Comparison of ENCODE assay signal across 17 cellular contexts in genomic region chr2:227876536-227876882, GRCh38. TPM values are rescaled to one million over a fixed set of nuclear protein-coding genes. Genes with fewer than 3 reads are reported as not detected.
DNase-seq lines count a peak whose midpoint lies in the region; TF ChIP-seq lines count a peak whose summit lies in the region.
"Had no signal": no experiment of that assay in that cellular context is flagged by ENCODE, and none has a peak within 500 bp of the region (broad histone marks: within the 10 kb centered on the region; RNA-seq: fewer than 3 reads in every experiment).

No MANE protein-coding gene starts in this region.

- H2AFZ ChIP-seq in osteoblast (ENCODE audit: low read length) = no peak overlapping the region

- intact Hi-C loops in Calu3 (cut with micrococcal nuclease; ENCODE audit: unreplicated experiment) = no loop called here

- H3K27ac ChIP-seq in brain microvascular endothelial cell (peak overlapping the region; percentile 89), osteoblast (ENCODE audit: low read depth, low read length) (peak overlapping the region; percentile 61), tibial nerve (peak overlapping the region in 1 of 4 donors; percentile 79)

- H3K27me3 ChIP-seq in brain microvascular endothelial cell (replicated peaks) (no peaks in the 10 kb centered on the region), osteoblast (ENCODE audit: insufficient read depth, low read length) (no peaks in the 10 kb centered on the region), tibial nerve (peaks cover 0 to 8% of the 10 kb centered on the region in 2 donors)

- H3K4me1 ChIP-seq in osteoblast (ENCODE audit: insufficient read depth, low read length) (peaks cover 34% of the 10 kb centered on the region), tibial nerve (peaks cover 0 to 25% (median 7%) of the 10 kb centered on the region in 4 donors)

- peaks cover 3% of the 10 kb centered on the region for H3K9me3 Mint-ChIP-seq in Calu3 (ENCODE audit: low read depth, unreplicated experiment)
- no peaks in the 10 kb centered on the region for H3K9me3 Mint-ChIP-seq in endothelial cell (ENCODE audit: unreplicated experiment)
- H3K9me3 Mint-ChIP-seq: CD8-positive, alpha-beta memory T cell had no signal

- in situ Hi-C loops in brain microvascular endothelial cell (cut with HindIII; ENCODE audit: low pct_ligation_motif_present, low sequenced_read_pairs) = no loop called here

- BruUV-seq in Calu3 (replicated peaks; lab: Mats Ljungman, UMichigan) = no TSS peak

- H3K9me3 ChIP-seq in osteoblast (ENCODE audit: low read depth, low read length) (no peaks in the 10 kb centered on the region), tibial nerve (no peaks in the 10 kb centered on the region)
- H3K9me3 ChIP-seq: HAP-1 had no signal

- no peak for TF ChIP-seq EP300 in tibial nerve (IDR thresholded peaks at IDR 0.05)

- no peaks in the 10 kb centered on the region for H3K27me3 Mint-ChIP-seq in Calu3 (ENCODE audit: unreplicated experiment)
- H3K27me3 Mint-ChIP-seq in endothelial cell (ENCODE audit: unreplicated experiment) = no peaks in the 10 kb centered on the region

- WGBS in tibial nerve, 2 donors = 65 to 71% methylated on average over 3 of the region's 3 CpGs

- H3K27ac Mint-ChIP-seq in Calu3 (ENCODE audit: unreplicated experiment) (peak overlapping the region; percentile 83), endothelial cell (ENCODE audit: unreplicated experiment) (no peak overlapping the region)
- H3K27ac Mint-ChIP-seq: CD8-positive, alpha-beta memory T cell had no signal

- no peak for TF ChIP-seq CTCF in Calu3 (IDR thresholded peaks at IDR 0.05; ENCODE audit: unreplicated experiment)
- no peak for TF ChIP-seq CTCF in brain microvascular endothelial cell (IDR thresholded peaks at IDR 0.05; ENCODE audit: low read depth, low read length, missing control alignments)
- no peak for TF ChIP-seq CTCF in osteoblast (IDR thresholded peaks at IDR 0.05; ENCODE audit: extremely low read depth, low read depth, low read length)
- TF ChIP-seq CTCF in endothelial cell (IDR thresholded peaks at IDR 0.05; ENCODE audit: unreplicated experiment) = no peak
- TF ChIP-seq CTCF in tibial nerve (IDR thresholded peaks at IDR 0.05) = no peak

- H3K4me3 ChIP-seq in brain microvascular endothelial cell (ENCODE audit: low read depth, low read length) (no peak overlapping the region), osteoblast (ENCODE audit: insufficient read depth, low read length) (no peak overlapping the region), tibial nerve (no peak overlapping the region)
- H3K4me3 ChIP-seq: HAP-1 had no signal

- CTCF ChIA-PET in Calu3 (lab: Charles Lee) = interaction anchor here (0.8 to 1.5 kb wide), 6 partner anchors 14 to 115 kb away, joined by 3 to 6 read pairs (median 5); partner anchors contain the start of gene CCL20

- DNase-seq in Calu3 (no peak), HS-27A (ENCODE audit: low read depth) (peak; percentile 66), brain microvascular endothelial cell (peak; percentile 35), osteoblast (ENCODE audit: insufficient read length, low spot score, missing footprints) (no peak), midbrain (lab: John Stamatoyannopoulos, UW) (no peak), endothelial cell (ENCODE audit: low spot score) (no peak), tibial nerve (ENCODE audit: low spot score in 2 of 2) (no peak), NCI-H510A (lab: John Stamatoyannopoulos, UW) (no peak)
- DNase-seq: CD8-positive, alpha-beta memory T cell; MV-4-11; NCI-H1436 treated with DMSO at 0.1 percent for 48 hours; NCI-H2081 treated with DMSO at 0.1 percent for 48 hours; NCI-H2227 treated with DMSO at 0.1 percent for 48 hours; NCI-H748 treated with DMSO at 0.1 percent for 48 hours; SHP77 had no signal

- H3K36me3 ChIP-seq in brain microvascular endothelial cell (replicated peaks) (no peaks in the 10 kb centered on the region), osteoblast (ENCODE audit: insufficient read depth, low read length) (no peaks in the 10 kb centered on the region), tibial nerve (no peaks in the 10 kb centered on the region)
- H3K36me3 ChIP-seq: HAP-1 had no signal

- no peak for TF ChIP-seq POLR2A in tibial nerve (IDR thresholded peaks at IDR 0.05)

- H3K36me3 Mint-ChIP-seq in Calu3 (ENCODE audit: insufficient read depth, unreplicated experiment) (peaks cover 16% of the 10 kb centered on the region), endothelial cell (ENCODE audit: low read depth, unreplicated experiment) (no peaks in the 10 kb centered on the region)

- peaks cover 63% of the 10 kb centered on the region for H3K4me1 Mint-ChIP-seq in Calu3 (ENCODE audit: low read depth, unreplicated experiment)
- no peaks in the 10 kb centered on the region for H3K4me1 Mint-ChIP-seq in endothelial cell (ENCODE audit: unreplicated experiment)
- H3K4me1 Mint-ChIP-seq: CD8-positive, alpha-beta memory T cell had no signal

- H4K20me1 ChIP-seq in osteoblast (ENCODE audit: insufficient read depth, low read length) = no peaks in the 10 kb centered on the region

- H3K4me3 Mint-ChIP-seq in Calu3 (ENCODE audit: low read depth, unreplicated experiment) = peak overlapping the region; percentile 18
- H3K4me3 Mint-ChIP-seq in endothelial cell (ENCODE audit: unreplicated experiment) = no peak overlapping the region
- H3K4me3 Mint-ChIP-seq: CD8-positive, alpha-beta memory T cell had no signal

- H3K4me2 ChIP-seq in osteoblast (ENCODE audit: insufficient read depth, low read length) = peak overlapping the region; percentile 37

- H3K79me2 ChIP-seq in osteoblast (ENCODE audit: insufficient read depth, low read length) = no peaks in the 10 kb centered on the region

RNA-seq across cellular contexts. Expression of gene DAW1, which starts 5.1 kb away (rescaled TPM):
- total RNA-seq in Calu3 (2022) (2.4 and 3.2 TPM in 2 replicates), osteoblast (under 0.01 TPM in 1 of 2 replicates, not detected in the other), endothelial cell (ENCODE audit: unreplicated experiment) (1.6 TPM), tibial nerve (under 1 TPM in 2 of 4 donors, not detected in 2; 0.30 to 0.59 TPM)
- total RNA-seq: CD8-positive, alpha-beta memory T cell; HT1080 had no signal

Comparison
In these comparisons a context has a peak if more than half of its experiments do, and no peak if none do; other contexts are left out.
1. DNase-seq: peak in HS-27A (single experiment) and brain microvascular endothelial cell (single experiment); none in Calu3 (single experiment), osteoblast (single experiment), midbrain (single experiment), endothelial cell (single experiment), tibial nerve (0 of 2) and NCI-H510A (single experiment).